In genomic region chr16:15621456-15621855, GRCh38 we compare ENCODE assay signal across 1 cellular context.
TF ChIP-seq lines count a peak whose summit lies in the region.

No MANE protein-coding gene starts in this region.

TF ChIP-seq in SK-N-SH treated with all-trans-retinoic acid at 6 μM for 48 hours, 23 proteins besides CTCF, POLR2A, EP300 and RAD21 (continued from another document):
- TF ChIP-seq RARB (CRISPR knock-in tag; IDR thresholded peaks at IDR 0.05) (no peak), ESRRG (CRISPR knock-in tag; IDR thresholded peaks at IDR 0.05) (no peak), ISL1 (CRISPR knock-in tag; IDR thresholded peaks at IDR 0.05) (no peak), TOX (CRISPR knock-in tag; IDR thresholded peaks at IDR 0.05; ENCODE audit: borderline replicate concordance) (no peak), OSR1 (CRISPR knock-in tag; IDR thresholded peaks at IDR 0.05) (no peak)
- TF ChIP-seq, protein P1, sequence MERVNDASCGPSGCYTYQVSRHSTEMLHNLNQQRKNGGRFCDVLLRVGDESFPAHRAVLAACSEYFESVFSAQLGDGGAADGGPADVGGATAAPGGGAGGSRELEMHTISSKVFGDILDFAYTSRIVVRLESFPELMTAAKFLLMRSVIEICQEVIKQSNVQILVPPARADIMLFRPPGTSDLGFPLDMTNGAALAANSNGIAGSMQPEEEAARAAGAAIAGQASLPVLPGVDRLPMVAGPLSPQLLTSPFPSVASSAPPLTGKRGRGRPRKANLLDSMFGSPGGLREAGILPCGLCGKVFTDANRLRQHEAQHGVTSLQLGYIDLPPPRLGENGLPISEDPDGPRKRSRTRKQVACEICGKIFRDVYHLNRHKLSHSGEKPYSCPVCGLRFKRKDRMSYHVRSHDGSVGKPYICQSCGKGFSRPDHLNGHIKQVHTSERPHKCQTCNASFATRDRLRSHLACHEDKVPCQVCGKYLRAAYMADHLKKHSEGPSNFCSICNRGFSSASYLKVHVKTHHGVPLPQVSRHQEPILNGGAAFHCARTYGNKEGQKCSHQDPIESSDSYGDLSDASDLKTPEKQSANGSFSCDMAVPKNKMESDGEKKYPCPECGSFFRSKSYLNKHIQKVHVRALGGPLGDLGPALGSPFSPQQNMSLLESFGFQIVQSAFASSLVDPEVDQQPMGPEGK (CRISPR knock-in tag; IDR thresholded peaks at IDR 0.05; ENCODE audit: borderline replicate concordance) = no peak
TF ChIP-seq in SK-N-SH treated with all-trans-retinoic acid at 6 μM for 48 hours: peak in this region for 0.
